Comparison of ENCODE assay signal across 17 cellular contexts in the genomic region with DNA sequence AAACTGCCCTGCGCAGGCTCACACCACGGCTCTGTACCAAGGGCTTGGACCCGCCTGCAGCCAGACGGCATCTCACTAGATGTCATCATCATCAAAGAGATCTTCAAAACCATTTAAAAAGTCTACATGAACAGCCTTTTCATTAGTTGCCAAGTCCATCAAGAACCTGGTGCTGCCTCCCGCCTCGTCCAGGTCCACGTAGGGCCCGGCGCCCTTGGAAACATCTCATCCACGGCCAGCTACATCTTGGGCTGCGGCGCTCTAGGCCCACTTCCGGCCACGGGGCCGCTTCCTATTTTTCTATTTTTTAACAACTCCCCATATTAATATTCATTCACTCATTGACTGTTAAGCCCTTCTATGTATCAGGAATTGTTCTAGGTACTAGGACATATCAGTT. TPM values are rescaled to one million over a fixed set of nuclear protein-coding genes. Genes with fewer than 3 reads are reported as not detected.
A peak's percentile ranks its signal among the peaks of the same experiment; 100 is the strongest.
DNase-seq lines count a peak whose midpoint lies in the region; ATAC-seq, FAIRE-seq and TF ChIP-seq lines count a peak whose summit lies in the region.
"Had no signal": no experiment of that assay in that cellular context is flagged by ENCODE, and none has a peak within 500 bp of the region (broad histone marks: within the 10 kb centered on the region; RNA-seq: fewer than 3 reads in every experiment).

No MANE protein-coding gene starts in this region.

- ATAC-seq in natural killer cell treated with Interleukin-12 subunit alpha and Interleukin-12 subunit beta and Interleukin-15 and Interleukin-18, amount 100 ng/mL, for 72 hours, result no peak
- ATAC-seq in natural killer cell (no peak), GM18873 (IDR thresholded peaks at IDR 0.05; ENCODE audit: low FRiP score, unreplicated experiment) (no peak), GM21526 (IDR thresholded peaks at IDR 0.05; ENCODE audit: low FRiP score, unreplicated experiment) (no peak)
- ATAC-seq: CD8-positive, alpha-beta T cell; K562 had no signal

- POLR2A ChIA-PET in H1 (lab: Charles Lee; ENCODE audit: partially characterized antibody), result no interaction called here

- no peak overlapping the region for H3K4me3 Mint-ChIP-seq in natural killer cell treated with Interleukin-12 subunit alpha and Interleukin-12 subunit beta and Interleukin-15 and Interleukin-18, amount 100 ng/mL, for 72 hours
- H3K4me3 Mint-ChIP-seq in natural killer cell, result no peak overlapping the region
- H3K4me3 Mint-ChIP-seq: B cell; CD8-positive, alpha-beta T cell had no signal

- no peak overlapping the region for H3K9ac ChIP-seq in SU-DHL-6 (ENCODE audit: low read length)
- no peak overlapping the region for H3K9ac ChIP-seq in H1 (replicated peaks in 1 of 4; ENCODE audit: extremely low read depth in 1 of 4, low read depth in 3 of 4, low read length in 3 of 4)
- H3K9ac ChIP-seq: BLaER1 treated with 17β-estradiol and CSF1 and Interleukin-3, amounts not matched to agents 10 nM and 100 nM had no signal

- no peaks in the 10 kb centered on the region for H3K27me3 ChIP-seq in SU-DHL-6 (ENCODE audit: low read length)
- H3K27me3 ChIP-seq in H1 (replicated peaks in 1 of 4; ENCODE audit: control insufficient read depth in 3 of 4, extremely low read depth in 1 of 4, insufficient read depth in 3 of 4, low read length in 3 of 4), result no peaks in the 10 kb centered on the region
- H3K27me3 ChIP-seq: BLaER1 treated with 17β-estradiol and CSF1 and Interleukin-3, amounts not matched to agents 10 nM and 100 nM had no signal

- no peaks in the 10 kb centered on the region for H3K9me2 ChIP-seq in SU-DHL-6 (replicated peaks; ENCODE audit: insufficient read depth, low read length)

- H4K8ac ChIP-seq in H1 (ENCODE audit: extremely low read depth, insufficient read depth, low read length), result no peak overlapping the region

- no peak overlapping the region for H3K14ac ChIP-seq in H1 (ENCODE audit: insufficient read length)

- no peaks in the 10 kb centered on the region for H3K36me3 Mint-ChIP-seq in natural killer cell treated with Interleukin-12 subunit alpha and Interleukin-12 subunit beta and Interleukin-15 and Interleukin-18, amount 100 ng/mL, for 72 hours
- no peaks in the 10 kb centered on the region for H3K36me3 Mint-ChIP-seq in natural killer cell
- H3K36me3 Mint-ChIP-seq: CD8-positive, alpha-beta T cell had no signal

- H2AK5ac ChIP-seq in H1 (ENCODE audit: low read depth, low read length), result no peak overlapping the region

- no peak for DNase-seq in natural killer cell treated with Interleukin-12 subunit alpha and Interleukin-12 subunit beta and Interleukin-15 and Interleukin-18, amount 100 ng/mL, for 72 hours (ENCODE audit: low spot score)
- DNase-seq in natural killer cell (no peak), H1 (ENCODE audit: low read depth in 1 of 2, low spot score in 2 of 2) (no peak), GM19239 (ENCODE audit: insufficient read length, low spot score) (no peak)
- DNase-seq: 8988T; Calu3; CD8-positive, alpha-beta T cell; DMS79 treated with DMSO at 0.1 percent for 48 hours had no signal

- H3K4ac ChIP-seq in H1 (replicated peaks; ENCODE audit: insufficient read length, low read depth, low read length), result no peak overlapping the region

- TF ChIP-seq RAD21 in H1 (IDR thresholded peaks at IDR 0.05 in 1 of 2, conservative IDR thresholded peaks at IDR 0.05 in 1 of 2; ENCODE audit: low read depth in 2 of 2, low read length in 2 of 2), result peak; percentile 7 to 16; a peak in 1 of 4 replicates

- H4K20me1 ChIP-seq in SU-DHL-6 (ENCODE audit: low read depth, low read length), result no peaks in the 10 kb centered on the region
- no peaks in the 10 kb centered on the region for H4K20me1 ChIP-seq in H1 (replicated peaks in 1 of 2; ENCODE audit: control insufficient read depth in 1 of 2, insufficient read depth in 2 of 2, low read length in 2 of 2)
- H4K20me1 ChIP-seq: BLaER1 treated with 17β-estradiol and CSF1 and Interleukin-3, amounts not matched to agents 10 nM and 100 nM had no signal

- H3K4me1 ChIP-seq in H1 (replicated peaks in 1 of 4; ENCODE audit: control insufficient read depth in 3 of 4, insufficient read depth in 4 of 4, low read length in 3 of 4), result no peaks in the 10 kb centered on the region
- H3K4me1 ChIP-seq: HAP-1 had no signal

- no peak overlapping the region for H2BK20ac ChIP-seq in H1 (ENCODE audit: low read length)

- no peak for TF ChIP-seq POLR2A in H1 (IDR thresholded peaks at IDR 0.05; ENCODE audit: control extremely low read depth in 1 of 2, low read depth in 2 of 2, low read length in 2 of 2)

- 0 out of 2 replicates have a peak, but pooled peaks cover 2% of the 10 kb centered on the region for H3K23me2 ChIP-seq in H1 (ENCODE audit: low read depth, low read length)

- H2BK15ac ChIP-seq in H1 (ENCODE audit: low read length), result no peak overlapping the region

- H3K27ac ChIP-seq in SU-DHL-6 (ENCODE audit: low read depth, low read length) (no peak overlapping the region), H1 (ENCODE audit: low read depth, low read length) (no peak overlapping the region)
- H3K27ac ChIP-seq: BLaER1 treated with 17β-estradiol and CSF1 and Interleukin-3, amounts not matched to agents 10 nM and 100 nM had no signal

- FAIRE-seq in H1 (lab: Jason Lieb, UNC) (no peak), GM19239 (lab: Jason Lieb, UNC) (no peak)
- FAIRE-seq: G401.6, GM12891 had no signal

- peak overlapping the region; percentile 46 to 76 for H3K27ac Mint-ChIP-seq in natural killer cell treated with Interleukin-12 subunit alpha and Interleukin-12 subunit beta and Interleukin-15 and Interleukin-18, amount 100 ng/mL, for 72 hours
- H3K27ac Mint-ChIP-seq in natural killer cell, result peak overlapping the region in 1 of 2 donors; percentile 73
- H3K27ac Mint-ChIP-seq: B cell; CD8-positive, alpha-beta T cell had no signal

- H3K9me3 ChIP-seq in SU-DHL-6 (ENCODE audit: insufficient read depth, low read length), result no peaks in the 10 kb centered on the region
- H3K9me3 ChIP-seq in H1 (ENCODE audit: insufficient read depth in 2 of 2, low read depth in 1 of 2, low read length in 1 of 2), result no peaks in the 10 kb centered on the region
- H3K9me3 ChIP-seq: HAP-1 had no signal

- H3F3A ChIP-seq in SU-DHL-6 (ENCODE audit: insufficient read depth), result no peaks in the 10 kb centered on the region

- no peak overlapping the region for H3K56ac ChIP-seq in H1 (replicated peaks; ENCODE audit: insufficient read length, low read depth, low read length)

- no peak for TF ChIP-seq EP300 in H1 (IDR thresholded peaks at IDR 0.05; ENCODE audit: borderline replicate concordance in 1 of 2, low read depth in 2 of 2, low read length in 2 of 2)

- H2AFZ ChIP-seq in SU-DHL-6 (ENCODE audit: low read depth, low read length, severe bottlenecking), result peak overlapping the region; percentile 49
- no peak overlapping the region for H2AFZ ChIP-seq in H1 (ENCODE audit: low read length)

- H2BK120ac ChIP-seq in H1 (replicated peaks; ENCODE audit: low read depth, low read length), result no peak overlapping the region

- H3K9me3 Mint-ChIP-seq in natural killer cell treated with Interleukin-12 subunit alpha and Interleukin-12 subunit beta and Interleukin-15 and Interleukin-18, amount 100 ng/mL, for 72 hours, result no peaks in the 10 kb centered on the region
- H3K9me3 Mint-ChIP-seq in natural killer cell, result no peaks in the 10 kb centered on the region

- no peak overlapping the region for H3K18ac ChIP-seq in H1 (ENCODE audit: extremely low read depth, low read length)

- no peak for TF ChIP-seq CTCF in natural killer cell (IDR thresholded peaks at IDR 0.05)
- no peak for TF ChIP-seq CTCF in SU-DHL-6 (IDR thresholded peaks at IDR 0.05; ENCODE audit: insufficient read depth, low read length, poor library complexity, severe bottlenecking)
- TF ChIP-seq CTCF in H1 (IDR thresholded peaks at IDR 0.05; ENCODE audit: control extremely low read depth in 1 of 3, insufficient read depth in 1 of 3, low read depth in 1 of 3, low read length in 3 of 3), result no peak

- CTCF ChIA-PET in H1 (lab: Charles Lee; ENCODE audit: partially characterized antibody), result interaction anchor here (1.0 kb wide), 1 partner anchor 24 kb away, joined by 3 read pairs; no protein-coding TSS in a partner anchor

- H3K23ac ChIP-seq in H1 (ENCODE audit: insufficient read length), result no peak overlapping the region

- WGBS in H1 (ENCODE audit: extremely low coverage in 1 of 2, insufficient coverage in 1 of 2, insufficient read length in 1 of 2, insufficient replicate concordance in 2 of 2, low coverage in 1 of 2, low lambda C conversion rate in 2 of 2, missing lambda C conversion rate in 1 of 2), 2 experiments, result 92% methylated on average over 15 of the region's 15 CpGs; no CpG with 5 or more reads in 1 of the 2 experiments

- H3K4me3 ChIP-seq in SU-DHL-6 (ENCODE audit: insufficient read depth, low read length, poor library complexity, severe bottlenecking) (no peak overlapping the region), H1 (ENCODE audit: extremely low read depth in 1 of 4, insufficient read depth in 2 of 4, low read depth in 3 of 4, low read length in 4 of 4) (no peak overlapping the region)
- H3K4me3 ChIP-seq: BLaER1 treated with 17β-estradiol and CSF1 and Interleukin-3, amounts not matched to agents 10 nM and 100 nM; HAP-1; K562 had no signal

- H3K4me2 ChIP-seq in SU-DHL-6 (ENCODE audit: low read depth, low read length, poor library complexity, severe bottlenecking) (no peak overlapping the region), H1 (ENCODE audit: insufficient read depth in 1 of 2, low read depth in 2 of 2, low read length in 2 of 2) (no peak overlapping the region)
- H3K4me2 ChIP-seq: BLaER1 treated with 17β-estradiol and CSF1 and Interleukin-3, amounts not matched to agents 10 nM and 100 nM had no signal

- no peak overlapping the region for H4K91ac ChIP-seq in H1 (replicated peaks; ENCODE audit: insufficient read length, low read length)

- no peaks in the 10 kb centered on the region for H3K79me2 ChIP-seq in SU-DHL-6 (ENCODE audit: insufficient read depth, low read length)
- no peaks in the 10 kb centered on the region for H3K79me2 ChIP-seq in H1 (ENCODE audit: control insufficient read depth in 1 of 2, insufficient read depth in 2 of 2, low read length in 2 of 2)

- H3K36me3 ChIP-seq in SU-DHL-6 (ENCODE audit: low read length) (no peaks in the 10 kb centered on the region), H1 (ENCODE audit: control insufficient read depth in 2 of 4, insufficient read depth in 4 of 4, low read length in 3 of 4) (no peaks in the 10 kb centered on the region)
- H3K36me3 ChIP-seq: BLaER1 treated with 17β-estradiol and CSF1 and Interleukin-3, amounts not matched to agents 10 nM and 100 nM; HAP-1 had no signal

- intact Hi-C loops in natural killer cell (cut with micrococcal nuclease), result loop anchor here (10.0 kb wide), 1 partner anchor 64 kb away; a partner anchor contains a TSS

- H2BK5ac ChIP-seq in H1 (ENCODE audit: low read depth, low read length), result no peak overlapping the region

- H3K27me3 Mint-ChIP-seq in natural killer cell treated with Interleukin-12 subunit alpha and Interleukin-12 subunit beta and Interleukin-15 and Interleukin-18, amount 100 ng/mL, for 72 hours, result no peaks in the 10 kb centered on the region
- H3K27me3 Mint-ChIP-seq in natural killer cell (ENCODE audit: low read depth in 2 of 2), result no peaks in the 10 kb centered on the region
- H3K27me3 Mint-ChIP-seq: B cell had no signal

- no peak overlapping the region for H2BK12ac ChIP-seq in H1 (ENCODE audit: low read depth, low read length)

- peaks cover 13 to 26% of the 10 kb centered on the region in 2 donors for H3K4me1 Mint-ChIP-seq in natural killer cell treated with Interleukin-12 subunit alpha and Interleukin-12 subunit beta and Interleukin-15 and Interleukin-18, amount 100 ng/mL, for 72 hours (ENCODE audit: low read depth in 2 of 2)
- H3K4me1 Mint-ChIP-seq in natural killer cell, result peaks cover 13 to 26% of the 10 kb centered on the region in 2 donors

- no peak overlapping the region for H4K5ac ChIP-seq in H1 (ENCODE audit: insufficient read length, low read depth, low read length)

- no peaks in the 10 kb centered on the region for H3K79me1 ChIP-seq in H1 (ENCODE audit: low read depth, low read length)

RNA-seq across cellular contexts. Expression of a gene that starts 7.4 kb away (rescaled TPM):
- total RNA-seq in natural killer cell treated with Interleukin-12 subunit alpha and Interleukin-12 subunit beta and Interleukin-15 and Interleukin-18, amount 100 ng/mL, for 72 hours, result 10 to 100 TPM; 25.9 to 31.4 TPM
- 1 to 10 TPM; 5.6 to 7.5 (median 7.0) TPM for total RNA-seq in natural killer cell
- 54.1 and 56.4 TPM in 2 replicates for total RNA-seq in H1 (2021; fragmentation: NEBNext Ultra II Directional; extraction: Animal tissue kit (Norgen Biotek cat#: 25700))
- 22.8 and 25.5 TPM in 2 replicates for polyA plus RNA-seq in H1 (2011; rRNA removed)
- 32.1 TPM for polyA plus RNA-seq in H1 (2011; cell fraction: cytosol; rRNA removed)
- polyA plus RNA-seq in H1 (2011; cell fraction: nucleus; rRNA removed), result 13.5 TPM
- polyA plus RNA-seq in H1 (2012, experiment 1 of 2), result 22.2 to 34.0 TPM (median 23.3 TPM) in 4 replicates
- 17.9 TPM for polyA plus RNA-seq in H1 (2012, experiment 2 of 2)
- 29.0 TPM for polyA plus RNA-seq in H1 (2013, experiment 1 of 2)
- polyA plus RNA-seq in H1 (2013, experiment 2 of 2), result 34.7 TPM
- 17.4 and 17.7 TPM in 2 replicates for polyA minus RNA-seq in H1 (2011; rRNA and poly(A)+ RNA removed)
- 26.2 TPM for polyA minus RNA-seq in H1 (2011; cell fraction: cytosol; rRNA and poly(A)+ RNA removed)
- polyA minus RNA-seq in H1 (2011; cell fraction: nucleus; rRNA and poly(A)+ RNA removed), result 23.0 TPM
